Comparison of ENCODE assay signal across 21 cellular contexts in genomic region chr10:29329420-29329819, GRCh38. TPM values are rescaled to one million over a fixed set of nuclear protein-coding genes. Genes with fewer than 3 reads are reported as not detected.
DNase-seq lines count a peak whose midpoint lies in the region; ATAC-seq and TF ChIP-seq lines count a peak whose summit lies in the region.
"Had no signal": no experiment of that assay in that cellular context is flagged by ENCODE, and none has a peak within 500 bp of the region (broad histone marks: within the 10 kb centered on the region; RNA-seq: fewer than 3 reads in every experiment).

No MANE protein-coding gene starts in this region.

- no peaks in the 10 kb centered on the region for H3K4me1 ChIP-seq in left lung

- intact Hi-C loops in Right ventricle myocardium inferior (cut with DNase I): no loop called here
- intact Hi-C loops in left cardiac atrium (cut with DNase I): no loop called here
- intact Hi-C loops in left lung (cut with DNase I): no loop called here

- H3K4me3 ChIP-seq in left lung: no peak overlapping the region
- H3K4me3 ChIP-seq: cardiac muscle cell, PC-9, suprapubic skin had no signal

- H3K27me3 ChIP-seq in left lung: no peaks in the 10 kb centered on the region
- H3K27me3 ChIP-seq: cardiac muscle cell, suprapubic skin had no signal

- DNase-seq in Right ventricle myocardium inferior (ENCODE audit: missing footprints): no peak
- no peak for DNase-seq in left cardiac atrium
- peak; percentile 81 for DNase-seq in NCI-H82 (lab: John Stamatoyannopoulos, UW)
- DNase-seq in left lung: no peak
- no peak for DNase-seq in Ammon's horn (ENCODE audit: low spot score)
- DNase-seq: activated CD4-positive, CD25-positive, alpha-beta regulatory T cell; activated CD8-positive, alpha-beta memory T cell treated with anti-CD3 and anti-CD28 coated beads, Interleukin-2, amount 50 U/mL, for 4 hours; activated naive CD4-positive, alpha-beta T cell treated with anti-CD3 and anti-CD28 coated beads, Interleukin-2, amount 50 U/mL, for 16 hours; NCI-H2081 treated with DMSO at 0.1 percent for 48 hours; PC-9; stimulated activated CD4-positive, alpha-beta T cell treated with anti-CD3 and anti-CD28 coated beads, Interleukin-12 subunit alpha, Interleukin-12 subunit beta, amount 100 ng/mL, for 4 hours had no signal

- H3K36me3 ChIP-seq in left lung: no peaks in the 10 kb centered on the region
- H3K36me3 ChIP-seq: cardiac muscle cell, neutrophil, suprapubic skin had no signal

- ATAC-seq in Right ventricle myocardium inferior (peak; percentile 12), left cardiac atrium (no peak), left lung (peak; percentile 62), GM18517 (IDR thresholded peaks at IDR 0.05; ENCODE audit: unreplicated experiment) (no peak), HG02798 (IDR thresholded peaks at IDR 0.05; ENCODE audit: poor library complexity, unreplicated experiment) (no peak), HG03521 (IDR thresholded peaks at IDR 0.05; ENCODE audit: unreplicated experiment) (no peak)

- no peak overlapping the region for H3K27ac ChIP-seq in left lung
- H3K27ac ChIP-seq: cardiac muscle cell, KMS-11, neutrophil, PC-9, suprapubic skin had no signal

- no peaks in the 10 kb centered on the region for H3K9me3 ChIP-seq in left lung
- H3K9me3 ChIP-seq: neutrophil, suprapubic skin had no signal

- TF ChIP-seq CTCF in left lung (IDR thresholded peaks at IDR 0.05): no peak

RNA-seq across cellular contexts. Expression of gene LYZL1, which starts 40.5 kb away (rescaled TPM):
- total RNA-seq in Right ventricle myocardium inferior (not detected), left cardiac atrium (not detected), left lung (not detected)
- total RNA-seq: A673, cardiac muscle cell, H1, lung microvascular endothelial cell, PC-9, suprapubic skin had no signal

Comparison
In these comparisons a context has a peak if more than half of its experiments do, and no peak if none do; other contexts are left out.
1. ATAC-seq: peak in Right ventricle myocardium inferior (single experiment) and left lung (single experiment); none in left cardiac atrium (0 of 2), GM18517 (single experiment), HG02798 (single experiment) and HG03521 (single experiment).